ENCODE assay signal across 19 cellular contexts in genomic region chr11:120385110-120385509, GRCh38. TPM values are rescaled to one million over a fixed set of nuclear protein-coding genes. Genes with fewer than 3 reads are reported as not detected.
DNase-seq lines count a peak whose midpoint lies in the region; FAIRE-seq and TF ChIP-seq lines count a peak whose summit lies in the region.
"Had no signal": no experiment of that assay in that cellular context is flagged by ENCODE, and none has a peak within 500 bp of the region (broad histone marks: within the 10 kb centered on the region; RNA-seq: fewer than 3 reads in every experiment).

No MANE protein-coding gene starts in this region.

- H3K4me1 Mint-ChIP-seq in neural progenitor cell = peaks cover 18% of the 10 kb centered on the region

- H3K79me2 ChIP-seq in neural progenitor cell (ENCODE audit: low read depth) (peaks cover 99% of the 10 kb centered on the region), MM.1S (ENCODE audit: low read length) (peaks cover 100% of the 10 kb centered on the region)

- H3K9ac ChIP-seq in neural progenitor cell (no peak overlapping the region), kidney (ENCODE audit: low read length in 2 of 2) (no peak overlapping the region), MM.1S (ENCODE audit: low read length) (no peak overlapping the region)

- no peak overlapping the region for H3K27ac ChIP-seq in neural progenitor cell
- H3K27ac ChIP-seq in thyroid gland = no peak overlapping the region
- H3K27ac ChIP-seq in kidney (ENCODE audit: low read depth in 2 of 2, low read length in 2 of 2) = no peak overlapping the region
- no peak overlapping the region for H3K27ac ChIP-seq in MM.1S (ENCODE audit: low read length)
- H3K27ac ChIP-seq: breast epithelium, psoas muscle, vagina had no signal

- H2AFZ ChIP-seq in neural progenitor cell (replicated peaks) = no peak overlapping the region
- no peak overlapping the region for H2AFZ ChIP-seq in MM.1S (ENCODE audit: low read length)

- H3K4me3 ChIP-seq in choroid plexus epithelial cell (ENCODE audit: low read depth, low read length) (no peak overlapping the region), neural progenitor cell (no peak overlapping the region), thyroid gland (replicated peaks in 1 of 3) (no peak overlapping the region), kidney (ENCODE audit: low read length in 2 of 2) (no peak overlapping the region), MM.1S (ENCODE audit: low read length) (no peak overlapping the region)
- H3K4me3 ChIP-seq: breast epithelium, psoas muscle, vagina had no signal

- H4K20me1 ChIP-seq in neural progenitor cell (ENCODE audit: low read depth) (no peaks in the 10 kb centered on the region), MM.1S (ENCODE audit: insufficient read depth, low read length) (peaks cover 50% of the 10 kb centered on the region)

- H3K9me3 ChIP-seq in neural progenitor cell (ENCODE audit: low read depth) = no peaks in the 10 kb centered on the region
- H3K9me3 ChIP-seq in thyroid gland = no peaks in the 10 kb centered on the region
- no peaks in the 10 kb centered on the region for H3K9me3 ChIP-seq in kidney (ENCODE audit: control insufficient read depth in 1 of 2, low read length in 2 of 2)
- H3K9me3 ChIP-seq in MM.1S (replicated peaks; ENCODE audit: insufficient read depth, low read length) = no peaks in the 10 kb centered on the region
- H3K9me3 ChIP-seq: breast epithelium, psoas muscle, vagina had no signal

- H3K36me3 ChIP-seq in neural progenitor cell (no peaks in the 10 kb centered on the region), thyroid gland (no peaks in the 10 kb centered on the region), kidney (ENCODE audit: control insufficient read depth in 1 of 2, insufficient read depth in 2 of 2, low read length in 2 of 2) (no peaks in the 10 kb centered on the region), MM.1S (replicated peaks; ENCODE audit: insufficient read depth, low read length) (no peaks in the 10 kb centered on the region)
- H3K36me3 ChIP-seq: breast epithelium, vagina had no signal

- FAIRE-seq in kidney (lab: Jason Lieb, UNC) = no peak
- FAIRE-seq: TTC549 had no signal

- TF ChIP-seq CTCF in choroid plexus epithelial cell (conservative IDR thresholded peaks at IDR 0.05; ENCODE audit: low read depth, low read length) = no peak
- no peak for TF ChIP-seq CTCF in neural progenitor cell (IDR thresholded peaks at IDR 0.05)
- TF ChIP-seq CTCF in thyroid gland (IDR thresholded peaks at IDR 0.05) = no peak
- TF ChIP-seq CTCF in kidney (IDR thresholded peaks at IDR 0.05; ENCODE audit: borderline replicate concordance, extremely low read depth, insufficient read depth) = no peak
- no peak for TF ChIP-seq CTCF in MM.1S (IDR thresholded peaks at IDR 0.05; ENCODE audit: low read length)

- TF ChIP-seq POLR2A in thyroid gland (IDR thresholded peaks at IDR 0.05) = no peak

- H3K4me1 ChIP-seq in neural progenitor cell (peaks cover 18% of the 10 kb centered on the region), thyroid gland (peaks cover 20 to 31% of the 10 kb centered on the region in 2 donors), kidney (ENCODE audit: control insufficient read depth in 1 of 2, insufficient read depth in 1 of 2, low read depth in 1 of 2, low read length in 2 of 2) (peaks cover 5 to 24% of the 10 kb centered on the region in 2 donors), MM.1S (ENCODE audit: low read length) (peaks cover 3% of the 10 kb centered on the region; the same call in 1 of the 2 replicates)

- peak; percentile 31 for DNase-seq in Daoy (ENCODE audit: low read depth)
- DNase-seq in NCI-H226 = peak; percentile 78
- peak; percentile 63 for DNase-seq in choroid plexus epithelial cell (ENCODE audit: low read depth)
- peak; percentile 13 for DNase-seq in neural progenitor cell (ENCODE audit: low spot score)
- no peak for DNase-seq in thyroid gland
- DNase-seq in kidney = no peak
- DNase-seq in effector CD4-positive, alpha-beta T cell = no peak
- no peak for DNase-seq in MM.1S
- DNase-seq: activated CD4-positive, alpha-beta T cell treated with anti-CD3 and anti-CD28 coated beads, Interleukin-2, amount 50 U/mL, for 1 hour; activated naive CD4-positive, alpha-beta T cell treated with anti-CD3 and anti-CD28 coated beads for 36 hours; effector memory CD8-positive, alpha-beta T cell; NCI-H187 treated with DMSO at 0.1 percent for 48 hours; NCI-H524 treated with DMSO at 0.1 percent for 48 hours; psoas muscle; stimulated activated CD4-positive, alpha-beta T cell treated with anti-CD3 and anti-CD28 coated beads, Interleukin-15, amount 100 ng/mL, for 24 hours had no signal

- no peaks in the 10 kb centered on the region for H3K27me3 Mint-ChIP-seq in neural progenitor cell (ENCODE audit: insufficient read depth, low read depth)

- peaks cover 20% of the 10 kb centered on the region for H3K36me3 Mint-ChIP-seq in neural progenitor cell

- H3K27me3 ChIP-seq in neural progenitor cell (no peaks in the 10 kb centered on the region), thyroid gland (no peaks in the 10 kb centered on the region), MM.1S (replicated peaks; ENCODE audit: insufficient read depth, low read length) (no peaks in the 10 kb centered on the region)
- H3K27me3 ChIP-seq: breast epithelium, vagina had no signal

- H3K9me2 ChIP-seq in MM.1S (replicated peaks; ENCODE audit: insufficient read depth, low read length) = no peaks in the 10 kb centered on the region

- 77 to 81% methylated on average over 5 of the region's 5 CpGs for WGBS in thyroid gland, 2 donors

- H3K27ac Mint-ChIP-seq in neural progenitor cell = peak overlapping the region; percentile 41
- H3K27ac Mint-ChIP-seq: activated naive CD4-positive, alpha-beta T cell treated with anti-CD3 and anti-CD28 coated beads for 36 hours; effector memory CD8-positive, alpha-beta T cell; stimulated activated naive CD8-positive, alpha-beta T cell treated with anti-CD3 and anti-CD28 coated beads, Interleukin-15, Interleukin-2, amounts not matched to agents 100 ng/mL and 50 ng/mL, for 24 hours had no signal

- intact Hi-C loops in thyroid gland (cut with DNase I) (no loop called here), kidney (cut with DNase I) (no loop called here)

- peak overlapping the region; percentile 7 for H3K4me2 ChIP-seq in neural progenitor cell
- H3K4me2 ChIP-seq in MM.1S (ENCODE audit: low read depth, low read length) = no peak overlapping the region

- no peak overlapping the region for H3K4me3 Mint-ChIP-seq in neural progenitor cell
- H3K4me3 Mint-ChIP-seq: activated naive CD4-positive, alpha-beta T cell treated with anti-CD3 and anti-CD28 coated beads for 36 hours; effector memory CD8-positive, alpha-beta T cell; stimulated activated naive CD8-positive, alpha-beta T cell treated with anti-CD3 and anti-CD28 coated beads, Interleukin-15, Interleukin-2, amounts not matched to agents 100 ng/mL and 50 ng/mL, for 24 hours had no signal

- no peaks in the 10 kb centered on the region for H3F3A ChIP-seq in neural progenitor cell (ENCODE audit: low read depth)
- H3F3A ChIP-seq in MM.1S (ENCODE audit: insufficient read depth, low read length) = no peaks in the 10 kb centered on the region

- peaks cover 34% of the 10 kb centered on the region for H3K9me3 Mint-ChIP-seq in neural progenitor cell

RNA-seq across cellular contexts. Expression of gene ARHGEF12, which starts 48.9 kb away (rescaled TPM):
- total RNA-seq in Daoy (2014; rRNA removed; shearing (Covaris generic)) = 20.4 and 20.8 TPM in 2 replicates
- total RNA-seq in neural progenitor cell (ENCODE audit: low replicate concordance) (24.9 and 31.3 TPM in 2 replicates), thyroid gland (100 to 1,000 TPM; 169 to 268 (median 197) TPM), kidney (161 TPM)
- polyA plus RNA-seq in kidney (ENCODE audit: insufficient read depth, low read depth, low replicate concordance) = 21.1 TPM

Comparison
In these comparisons a context has a peak if more than half of its experiments do, and no peak if none do; other contexts are left out.
1. DNase-seq: peak in Daoy (single experiment), NCI-H226 (single experiment), choroid plexus epithelial cell (single experiment) and neural progenitor cell (single experiment); none in thyroid gland (0 of 2), kidney (single experiment), effector CD4-positive, alpha-beta T cell (single experiment) and MM.1S (single experiment).